Comparison of ENCODE assay signal across 17 cellular contexts in genomic region chr2:224109710-224110109, GRCh38.
DNase-seq lines count a peak whose midpoint lies in the region; ATAC-seq, FAIRE-seq and TF ChIP-seq lines count a peak whose summit lies in the region.
"Had no signal": no experiment of that assay in that cellular context is flagged by ENCODE, and none has a peak within 500 bp of the region (broad histone marks: within the 10 kb centered on the region; RNA-seq: fewer than 3 reads in every experiment).

No MANE protein-coding gene starts in this region.

- H3K27me3 ChIP-seq in HepG2 (ENCODE audit: control insufficient read depth in 1 of 2, insufficient read depth in 2 of 2, low read length in 2 of 2) (peaks cover 0 to 21% of the 10 kb centered on the region in 2 experiments; a peak in 2 of 5 replicates), right lobe of liver (no peaks in the 10 kb centered on the region), neural progenitor cell (no peaks in the 10 kb centered on the region)
- H3K27me3 ChIP-seq: BLaER1 treated with 17β-estradiol and CSF1 and Interleukin-3, amounts not matched to agents 10 nM and 100 nM had no signal

- H3K4me1 ChIP-seq in HepG2 (ENCODE audit: insufficient read depth, low read length): peaks cover 23% of the 10 kb centered on the region
- no peaks in the 10 kb centered on the region for H3K4me1 ChIP-seq in right lobe of liver
- no peaks in the 10 kb centered on the region for H3K4me1 ChIP-seq in neural progenitor cell
- H3K4me1 ChIP-seq: BLaER1 treated with 17β-estradiol and CSF1 and Interleukin-3, amounts not matched to agents 10 nM and 100 nM; HAP-1 had no signal

- no peaks in the 10 kb centered on the region; the same call in 1 of the 2 replicates for H3K9me3 ChIP-seq in HepG2 (ENCODE audit: low read length)
- H3K9me3 ChIP-seq in right lobe of liver: no peaks in the 10 kb centered on the region
- H3K9me3 ChIP-seq in neural progenitor cell (ENCODE audit: low read depth): no peaks in the 10 kb centered on the region
- H3K9me3 ChIP-seq: HAP-1 had no signal

- BruUV-seq in HepG2 (replicated peaks; lab: Mats Ljungman, UMichigan): no TSS peak

- H3K27ac Mint-ChIP-seq in neural progenitor cell: peak overlapping the region; percentile 10
- H3K27ac Mint-ChIP-seq: CD4-positive, alpha-beta T cell had no signal

- CTCF ChIA-PET in HepG2 (lab: Yijun Ruan, JAX; ENCODE audit: low intra/inter-chr PET ratio, low total read pairs): no interaction called here

- TF ChIP-seq POLR2A in HepG2 (IDR thresholded peaks at IDR 0.05; ENCODE audit: insufficient read depth in 1 of 2, low read depth in 2 of 2, low read length in 2 of 2): no peak
- no peak for TF ChIP-seq POLR2A in right lobe of liver (IDR thresholded peaks at IDR 0.05)

- H3K4me2 ChIP-seq in HepG2 (ENCODE audit: low read depth, low read length) (peak overlapping the region; percentile 54), neural progenitor cell (no peak overlapping the region)
- H3K4me2 ChIP-seq: BLaER1 treated with 17β-estradiol and CSF1 and Interleukin-3, amounts not matched to agents 10 nM and 100 nM had no signal

- TF ChIP-seq EP300 in HepG2 (IDR thresholded peaks at IDR 0.05; ENCODE audit: low read depth in 2 of 2, low read length in 2 of 2) (no peak), HepG2 (CRISPR knock-in tag; IDR thresholded peaks at IDR 0.05; ENCODE audit: borderline replicate concordance) (no peak)

- H2AFZ ChIP-seq in HepG2 (ENCODE audit: low read length) (peak overlapping the region; percentile 39), neural progenitor cell (replicated peaks) (no peak overlapping the region)

- POLR2A ChIA-PET in HepG2 (lab: Yijun Ruan, JAX): interaction anchor here (0.9 kb wide), 1 partner anchor 37 kb away, joined by 4 read pairs; no protein-coding TSS in a partner anchor

- TF ChIP-seq RAD21 in HepG2 (CRISPR knock-in tag; IDR thresholded peaks at IDR 0.05): no peak

- no peak overlapping the region for H3K4me3 Mint-ChIP-seq in neural progenitor cell
- H3K4me3 Mint-ChIP-seq: CD4-positive, alpha-beta T cell had no signal

- ATAC-seq in HepG2 (no peak), right lobe of liver (no peak), GM19463 (IDR thresholded peaks at IDR 0.05; ENCODE audit: unreplicated experiment) (no peak)

- no peak for DNase-seq in HepG2 (ENCODE audit: low spot score)
- DNase-seq in right lobe of liver: no peak
- DNase-seq in fibroblast of the aortic adventitia (ENCODE audit: low read depth): peak; percentile 56
- no peak for DNase-seq in neural progenitor cell (ENCODE audit: low spot score)
- no peak for DNase-seq in MV-4-11 (lab: John Stamatoyannopoulos, UW)
- no peak for DNase-seq in OCI-M1 (lab: John Stamatoyannopoulos, UW)
- DNase-seq: 8988T; ACHN; Calu3; CD4-positive, alpha-beta T cell; DMS 273 treated with DMSO at 0.1 percent for 48 hours; GOT3; KBM-7 had no signal

- no peak overlapping the region for H3K4me3 ChIP-seq in HepG2 (replicated peaks in 1 of 3; ENCODE audit: insufficient read depth in 1 of 3, low read depth in 2 of 3, low read length in 3 of 3)
- no peak overlapping the region for H3K4me3 ChIP-seq in right lobe of liver
- peak overlapping the region; percentile 36 for H3K4me3 ChIP-seq in fibroblast of the aortic adventitia (ENCODE audit: low read depth, low read length)
- H3K4me3 ChIP-seq in neural progenitor cell: no peak overlapping the region
- H3K4me3 ChIP-seq: BLaER1 treated with 17β-estradiol and CSF1 and Interleukin-3, amounts not matched to agents 10 nM and 100 nM; HAP-1 had no signal

- no peaks in the 10 kb centered on the region for H3K36me3 Mint-ChIP-seq in neural progenitor cell

- TF ChIP-seq CTCF in HepG2 (CRISPR knock-in tag; IDR thresholded peaks at IDR 0.05) (no peak), right lobe of liver (IDR thresholded peaks at IDR 0.05) (no peak), fibroblast of the aortic adventitia (IDR thresholded peaks at IDR 0.05; ENCODE audit: insufficient read depth, low read length) (no peak), neural progenitor cell (IDR thresholded peaks at IDR 0.05) (no peak)

- H3K36me3 ChIP-seq in HepG2 (replicated peaks in 1 of 2; ENCODE audit: control insufficient read depth in 1 of 2, insufficient read depth in 2 of 2, low read length in 2 of 2) (no peaks in the 10 kb centered on the region), right lobe of liver (no peaks in the 10 kb centered on the region), neural progenitor cell (no peaks in the 10 kb centered on the region)
- H3K36me3 ChIP-seq: BLaER1 treated with 17β-estradiol and CSF1 and Interleukin-3, amounts not matched to agents 10 nM and 100 nM; HAP-1 had no signal

- H3K27me3 Mint-ChIP-seq in neural progenitor cell (ENCODE audit: insufficient read depth, low read depth): no peaks in the 10 kb centered on the region

- H3K79me2 ChIP-seq in HepG2 (ENCODE audit: insufficient read depth, low read length) (no peaks in the 10 kb centered on the region), neural progenitor cell (ENCODE audit: low read depth) (no peaks in the 10 kb centered on the region)

- no peaks in the 10 kb centered on the region for H3F3A ChIP-seq in neural progenitor cell (ENCODE audit: low read depth)

- no peak for FAIRE-seq in HepG2 (lab: Jason Lieb, UNC)

- WGBS in HepG2 (ENCODE audit: low lambda C conversion rate): 54% methylated on average over 6 of the region's 6 CpGs
- 57% methylated on average over 6 of the region's 6 CpGs for WGBS in right lobe of liver (ENCODE audit: insufficient coverage, low coverage, low lambda C conversion rate, missing lambda C conversion rate)

- intact Hi-C loops in HepG2 (cut with micrococcal nuclease; ENCODE audit: unreplicated experiment) (no loop called here), right lobe of liver (cut with DNase I) (no loop called here)

- no peak overlapping the region for H3K9ac ChIP-seq in HepG2 (ENCODE audit: insufficient read depth, low read depth, low read length)
- H3K9ac ChIP-seq in neural progenitor cell: no peak overlapping the region
- H3K9ac ChIP-seq: BLaER1 treated with 17β-estradiol and CSF1 and Interleukin-3, amounts not matched to agents 10 nM and 100 nM had no signal

- in situ Hi-C loops in HepG2 (cut with HindIII; ENCODE audit: extremely low pct_ligation_motif_present, low pct_unique_long_range_greater_than_20kb): no loop called here

- H3K9me3 Mint-ChIP-seq in neural progenitor cell: peaks cover 8% of the 10 kb centered on the region
- H3K9me3 Mint-ChIP-seq: CD4-positive, alpha-beta T cell had no signal

- H3K4me1 Mint-ChIP-seq in neural progenitor cell: no peaks in the 10 kb centered on the region

- no peak overlapping the region for H3K27ac ChIP-seq in HepG2 (ENCODE audit: extremely low read length, insufficient read depth, low read length)
- H3K27ac ChIP-seq in right lobe of liver: no peak overlapping the region
- H3K27ac ChIP-seq in neural progenitor cell: no peak overlapping the region
- H3K27ac ChIP-seq: BLaER1 treated with 17β-estradiol and CSF1 and Interleukin-3, amounts not matched to agents 10 nM and 100 nM; HL-60 had no signal

- no peaks in the 10 kb centered on the region for H4K20me1 ChIP-seq in HepG2 (ENCODE audit: insufficient read depth, low read length)
- no peaks in the 10 kb centered on the region for H4K20me1 ChIP-seq in neural progenitor cell (ENCODE audit: low read depth)
- H4K20me1 ChIP-seq: BLaER1 treated with 17β-estradiol and CSF1 and Interleukin-3, amounts not matched to agents 10 nM and 100 nM had no signal

TF ChIP-seq in HepG2, 621 proteins besides CTCF, POLR2A, EP300 and RAD21:
- TF ChIP-seq ZNF274 (CRISPR knock-in tag; IDR thresholded peaks at IDR 0.05) (no peak), MXD1 (CRISPR knock-in tag; IDR thresholded peaks at IDR 0.05) (no peak), SETDB1 (CRISPR knock-in tag; IDR thresholded peaks at IDR 0.05; ENCODE audit: borderline replicate concordance) (no peak)
